In the genomic region with DNA sequence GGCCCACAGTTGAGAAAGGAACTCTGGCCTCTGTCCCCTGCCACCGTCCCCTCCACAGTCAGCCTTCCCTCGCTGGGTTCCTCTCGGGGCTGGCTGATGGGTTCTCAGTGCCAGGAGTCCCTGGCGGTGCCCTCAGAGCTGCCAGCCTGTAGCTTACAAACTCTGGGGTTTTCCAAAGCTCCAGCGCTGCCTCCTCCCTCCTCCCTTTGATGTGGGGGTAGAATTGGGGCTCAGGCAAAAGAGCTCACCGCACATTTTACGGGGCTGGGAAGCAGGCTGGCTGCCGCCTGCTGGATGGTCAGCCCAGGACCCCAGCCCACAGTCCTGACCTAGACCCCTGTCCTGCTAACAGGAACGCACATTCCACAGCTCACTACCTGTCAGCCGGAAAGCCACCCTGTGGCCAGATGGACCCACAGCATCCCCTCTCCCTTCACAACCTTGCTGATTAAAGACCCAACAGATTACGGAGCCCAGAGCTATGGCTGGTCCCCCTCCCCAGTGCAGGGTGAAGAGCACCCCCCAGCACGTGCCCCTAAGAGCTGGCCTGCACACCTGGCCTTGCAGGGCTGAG, we compare ENCODE assay signal across 10 cellular contexts. TPM values are rescaled to one million over a fixed set of nuclear protein-coding genes. Genes with fewer than 3 reads are reported as not detected.
A peak's percentile ranks its signal among the peaks of the same experiment; 100 is the strongest.
DNase-seq lines count a peak whose midpoint lies in the region; ATAC-seq and TF ChIP-seq lines count a peak whose summit lies in the region.
"Had no signal": no experiment of that assay in that cellular context is flagged by ENCODE, and none has a peak within 500 bp of the region (broad histone marks: within the 10 kb centered on the region; RNA-seq: fewer than 3 reads in every experiment).

No MANE protein-coding gene starts in this region.

- peaks cover 0 to 43% (median 7%) of the 10 kb centered on the region in 9 donors for H3K36me3 ChIP-seq in heart right ventricle
- H3K36me3 ChIP-seq in prostate gland: no peaks in the 10 kb centered on the region

- TF ChIP-seq CTCF in CD4-positive, alpha-beta T cell (IDR thresholded peaks at IDR 0.05): no peak
- TF ChIP-seq CTCF in heart right ventricle (IDR thresholded peaks at IDR 0.05): no peak
- no peak for TF ChIP-seq CTCF in prostate gland (IDR thresholded peaks at IDR 0.05)

- intact Hi-C loops in CD4-positive, alpha-beta T cell (cut with DNase I, micrococcal nuclease): no loop called here
- intact Hi-C loops in heart right ventricle (cut with DNase I): no loop called here
- intact Hi-C loops in prostate gland (cut with DNase I): no loop called here

- no peaks in the 10 kb centered on the region for H3K27me3 ChIP-seq in CD4-positive, alpha-beta T cell (ENCODE audit: control insufficient read depth, insufficient read depth, low read length)
- H3K27me3 ChIP-seq in heart right ventricle (no peaks in the 10 kb centered on the region), prostate gland (replicated peaks; ENCODE audit: insufficient read depth) (no peaks in the 10 kb centered on the region)
- H3K27me3 ChIP-seq: SJSA1 had no signal

- H3K27ac Mint-ChIP-seq in CD4-positive, alpha-beta T cell: peak overlapping the region; percentile 77
- H3K27ac Mint-ChIP-seq: immature natural killer cell had no signal

- H3K9me3 ChIP-seq in CD4-positive, alpha-beta T cell (ENCODE audit: control insufficient read depth, low read length): no peaks in the 10 kb centered on the region
- H3K9me3 ChIP-seq in heart right ventricle: no peaks in the 10 kb centered on the region
- H3K9me3 ChIP-seq in prostate gland: no peaks in the 10 kb centered on the region
- H3K9me3 ChIP-seq: SJSA1 had no signal

- peak overlapping the region; percentile 78 for H3K4me3 Mint-ChIP-seq in CD4-positive, alpha-beta T cell
- H3K4me3 Mint-ChIP-seq: immature natural killer cell had no signal

- POLR2A ChIA-PET in CD4-positive, alpha-beta T cell (lab: Charles Lee): no interaction called here

- peaks cover 32 to 78% (median 60%) of the 10 kb centered on the region in 9 donors for H3K4me1 ChIP-seq in heart right ventricle
- H3K4me1 ChIP-seq in prostate gland (replicated peaks): peaks cover 32% of the 10 kb centered on the region

- H3K27me3 Mint-ChIP-seq in CD4-positive, alpha-beta T cell: no peaks in the 10 kb centered on the region

- CTCF ChIA-PET in CD4-positive, alpha-beta T cell (lab: Charles Lee): interaction anchor here (2.3 kb wide), 1 partner anchor 25 kb away, joined by 8 read pairs; no protein-coding TSS in a partner anchor

- H3K36me3 Mint-ChIP-seq in CD4-positive, alpha-beta T cell (ENCODE audit: low read depth): peaks cover 54% of the 10 kb centered on the region
- H3K36me3 Mint-ChIP-seq: immature natural killer cell had no signal

- H3K4me3 ChIP-seq in heart right ventricle (no peak overlapping the region), prostate gland (no peak overlapping the region)
- H3K4me3 ChIP-seq: SJSA1 had no signal

- no peak for TF ChIP-seq POLR2A in prostate gland (IDR thresholded peaks at IDR 0.05)

- H3K4me1 Mint-ChIP-seq in CD4-positive, alpha-beta T cell (ENCODE audit: low read depth): peaks cover 33% of the 10 kb centered on the region

- DNase-seq in CD4-positive, alpha-beta T cell: no peak
- DNase-seq in SW480 (ENCODE audit: low spot score) (peak; percentile 64), heart right ventricle (peak in 1 of 2 donors; percentile 18), prostate gland (ENCODE audit: low spot score) (no peak), NCI-H345 (lab: John Stamatoyannopoulos, UW) (no peak)
- no peak for DNase-seq in stimulated activated naive CD4-positive, alpha-beta T cell treated with Interleukin-2 at 50 U/mL for 16 hours (lab: John Stamatoyannopoulos, UW)
- DNase-seq: immature natural killer cell had no signal

- WGBS in heart right ventricle, 2 donors: 74 to 82% methylated on average over 12 of the region's 12 CpGs
- WGBS in prostate gland: 50% methylated on average over 12 of the region's 12 CpGs

- H3K27ac ChIP-seq in CD4-positive, alpha-beta T cell (ENCODE audit: low read depth, low read length): no peak overlapping the region
- H3K27ac ChIP-seq in heart right ventricle (peak overlapping the region in 8 of 10 donors; percentile 19 to 88 (median 82)), prostate gland (peak overlapping the region; percentile 51 to 81)

- H3K9me3 Mint-ChIP-seq in CD4-positive, alpha-beta T cell: no peaks in the 10 kb centered on the region
- H3K9me3 Mint-ChIP-seq: immature natural killer cell had no signal

- no peak for ATAC-seq in CD4-positive, alpha-beta T cell (ENCODE audit: poor library complexity)
- no peak for ATAC-seq in heart right ventricle
- no peak for ATAC-seq in HG02885 (IDR thresholded peaks at IDR 0.05; ENCODE audit: poor library complexity, unreplicated experiment)
- no peak for ATAC-seq in GM19463 (IDR thresholded peaks at IDR 0.05; ENCODE audit: unreplicated experiment)

RNA-seq across cellular contexts. Expression of a gene that starts 6.0 kb away (rescaled TPM):
- total RNA-seq in CD4-positive, alpha-beta T cell: under 1 TPM; 0.70 to 0.77 TPM
- total RNA-seq in heart right ventricle: 10 to 100 TPM in 1 of 10 donors, 1 to 10 TPM in 9; 3.1 to 14.7 (median 5.8) TPM
- 10 to 100 TPM in 1 of 2 donors, 1 to 10 TPM in 1; 7.7 to 27.9 TPM for polyA plus RNA-seq in heart right ventricle
- total RNA-seq in prostate gland: 10 to 100 TPM; 13.1 to 97.4 TPM

RNA-seq across cellular contexts. Expression of a gene that starts 26.5 kb away (rescaled TPM):
- total RNA-seq in CD4-positive, alpha-beta T cell: 10 to 100 TPM; 24.9 to 26.8 TPM
- total RNA-seq in heart right ventricle (10 to 100 TPM; 44.2 to 75.0 (median 55.6) TPM), prostate gland (100 to 1,000 TPM in 1 of 2 donors, 10 to 100 TPM in 1; 28.6 to 100 TPM)
- polyA plus RNA-seq in heart right ventricle: 100 to 1,000 TPM; 136 to 288 TPM

RNA-seq across cellular contexts. Expression of a gene that starts 38.7 kb away (rescaled TPM):
- total RNA-seq in CD4-positive, alpha-beta T cell: 100 to 1,000 TPM; 801 to 805 TPM
- 10 to 100 TPM in 5 of 10 donors, 1 to 10 TPM in 5; 6.5 to 21.8 (median 10.1) TPM for total RNA-seq in heart right ventricle
- polyA plus RNA-seq in heart right ventricle: 10 to 100 TPM; 11.9 to 17.0 TPM
- total RNA-seq in prostate gland: 100 to 1,000 TPM in 1 of 2 donors, 10 to 100 TPM in 1; 24.1 to 122 TPM

RNA-seq across cellular contexts. Expression of a gene that starts 48.0 kb away (rescaled TPM):
- total RNA-seq in CD4-positive, alpha-beta T cell: 10 to 100 TPM; 17.2 to 18.8 TPM
- total RNA-seq in heart right ventricle: 10 to 100 TPM; 51.4 to 76.7 (median 72.5) TPM
- 10 to 100 TPM; 29.0 to 52.1 TPM for polyA plus RNA-seq in heart right ventricle
- total RNA-seq in prostate gland: 10 to 100 TPM; 47.6 to 60.0 TPM

Comparison
In these comparisons a context has a peak if more than half of its experiments do, and no peak if none do; other contexts are left out.
1. RNA of a gene that starts 38.7 kb away (total RNA-seq): 801 to 805 TPM in CD4-positive, alpha-beta T cell; 24.1 to 122 TPM in prostate gland and 6.5 to 21.8 TPM in heart right ventricle; every median in the first group is over 4 times any median in the second.